Comparison of ENCODE assay signal across 9 cellular contexts in genomic region chr14:54893151-54893760, GRCh38. TPM values are rescaled to one million over a fixed set of nuclear protein-coding genes. Genes with fewer than 3 reads are reported as not detected.
DNase-seq lines count a peak whose midpoint lies in the region; ATAC-seq, FAIRE-seq and TF ChIP-seq lines count a peak whose summit lies in the region.
"Had no signal": no experiment of that assay in that cellular context is flagged by ENCODE, and none has a peak within 500 bp of the region (broad histone marks: within the 10 kb centered on the region; RNA-seq: fewer than 3 reads in every experiment).

No MANE protein-coding gene starts in this region.

- no peak overlapping the region for H3K4me3 Mint-ChIP-seq in osteocyte (ENCODE audit: unreplicated experiment)
- H3K4me3 Mint-ChIP-seq: IgD-negative memory B cell had no signal

- peaks cover 8% of the 10 kb centered on the region for H3K27me3 Mint-ChIP-seq in osteocyte (ENCODE audit: unreplicated experiment)
- H3K27me3 Mint-ChIP-seq: IgD-negative memory B cell had no signal

- no peak for ATAC-seq in GM18870 (IDR thresholded peaks at IDR 0.05; ENCODE audit: unreplicated experiment)

- H3K4me1 Mint-ChIP-seq in osteocyte (ENCODE audit: unreplicated experiment), result no peaks in the 10 kb centered on the region

- H3K4me3 ChIP-seq in GM12864 (ENCODE audit: low read depth, low read length) (no peak overlapping the region), NB4 (ENCODE audit: low read depth, low read length) (no peak overlapping the region), fibroblast of mammary gland (ENCODE audit: control insufficient read depth, low read depth, low read length) (no peak overlapping the region)

- H3K27ac Mint-ChIP-seq in osteocyte (ENCODE audit: unreplicated experiment), result no peak overlapping the region
- H3K27ac Mint-ChIP-seq: IgD-negative memory B cell had no signal

- TF ChIP-seq CTCF in GM12864 (IDR thresholded peaks at IDR 0.05; ENCODE audit: low read depth, low read length, missing control alignments) (peak; percentile 69), NB4 (IDR thresholded peaks at IDR 0.05; ENCODE audit: low read depth, low read length) (peak; percentile 65), fibroblast of mammary gland (conservative IDR thresholded peaks at IDR 0.05; ENCODE audit: control insufficient read depth, insufficient read depth, low read depth, low read length) (peak; percentile 82), osteocyte (IDR thresholded peaks at IDR 0.05) (peak; percentile 74)

- no peak for TF ChIP-seq POLR2A in NB4 (IDR thresholded peaks at IDR 0.05; ENCODE audit: extremely low read depth, insufficient read length)

- FAIRE-seq in TTC549 (lab: Jason Lieb, UNC), result peak; percentile 36

- H3K36me3 Mint-ChIP-seq in osteocyte (ENCODE audit: unreplicated experiment), result no peaks in the 10 kb centered on the region
- H3K36me3 Mint-ChIP-seq: IgD-negative memory B cell had no signal

- peak; percentile 53 for DNase-seq in AG20443 (ENCODE audit: low spot score)
- DNase-seq in GM12864 (ENCODE audit: low read depth), result no peak
- DNase-seq in NB4 (ENCODE audit: low read depth), result peak; percentile 34
- DNase-seq in fibroblast of mammary gland (ENCODE audit: low read depth), result peak; percentile 69
- no peak for DNase-seq in osteocyte (ENCODE audit: extremely low spot score, unreplicated experiment)
- no peak for DNase-seq in hypothalamus (lab: John Stamatoyannopoulos, UW)

- no peaks in the 10 kb centered on the region for H3K9me3 Mint-ChIP-seq in osteocyte (ENCODE audit: unreplicated experiment)
- H3K9me3 Mint-ChIP-seq: IgD-negative memory B cell had no signal

RNA-seq across cellular contexts. Expression of gene GCH1, which starts 9.4 kb away (rescaled TPM):
- 0.31 and 0.43 TPM in 2 replicates for total RNA-seq in osteocyte

Comparison
In these comparisons a context has a peak if more than half of its experiments do, and no peak if none do; other contexts are left out.
1. DNase-seq: peak in AG20443 (single experiment), NB4 (single experiment) and fibroblast of mammary gland (single experiment); none in GM12864 (single experiment), osteocyte (single experiment) and hypothalamus (0 of 51).
2. Peak in every context shown above with its lines, with median percentiles within 50 percentile points of each other: CTCF ChIP-seq.